In the genomic region with DNA sequence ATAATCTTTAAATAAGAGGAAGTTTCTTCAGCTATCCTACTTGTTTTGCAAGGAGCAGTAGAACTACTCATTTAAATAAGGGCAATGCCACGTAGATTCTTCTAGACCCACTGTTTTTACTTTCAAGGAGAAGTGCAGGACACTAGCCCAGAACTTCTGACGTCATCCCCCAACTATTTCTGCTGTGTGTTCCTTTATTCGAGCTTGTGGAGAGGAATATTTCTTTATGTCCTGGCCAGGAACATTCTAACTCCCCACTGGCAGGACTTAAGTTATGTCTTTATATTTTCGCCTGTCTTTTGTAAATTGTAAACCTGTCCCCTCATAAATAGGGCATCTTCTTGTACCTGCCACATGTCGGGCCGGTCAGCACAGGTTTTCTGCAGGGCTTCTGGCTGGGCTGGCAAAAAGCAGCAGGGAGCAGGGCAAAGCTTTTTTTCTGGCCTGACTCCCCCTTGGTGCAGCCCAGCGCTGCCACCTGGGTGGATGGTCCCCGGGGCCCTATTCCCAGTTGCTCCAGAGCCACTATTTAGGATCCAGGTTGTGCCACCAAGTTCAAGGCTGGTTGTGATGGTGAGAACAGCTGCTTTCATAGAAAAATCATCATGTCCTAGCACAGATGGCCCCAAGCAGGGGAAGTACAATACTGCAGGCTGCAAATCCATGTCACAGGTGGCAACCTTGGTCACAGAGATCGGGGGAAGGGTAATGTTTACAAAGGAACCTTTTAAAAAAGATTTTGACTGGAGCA, we compare ENCODE assay signal across 8 cellular contexts. TPM values are rescaled to one million over a fixed set of nuclear protein-coding genes. Genes with fewer than 3 reads are reported as not detected.
A peak's percentile ranks its signal among the peaks of the same experiment; 100 is the strongest.
DNase-seq lines count a peak whose midpoint lies in the region; ATAC-seq and TF ChIP-seq lines count a peak whose summit lies in the region.

No MANE protein-coding gene starts in this region.

- DNase-seq in CD4-positive, CD25-positive, alpha-beta regulatory T cell: peak in 2 of 3 donors; percentile 13 to 38
- peak; percentile 80 for DNase-seq in NCI-H226
- peak; percentile 38 to 47 for DNase-seq in activated T-cell treated with anti-CD3 and anti-CD28 coated beads, Interleukin-2, amount 50 U/mL, for 48 hours
- peak; percentile 97 for DNase-seq in fibroblast of villous mesenchyme (ENCODE audit: low read depth)
- no peak for DNase-seq in neural crest cell (ENCODE audit: low read depth, low spot score)

- no peaks in the 10 kb centered on the region for H3K9me3 Mint-ChIP-seq in CD4-positive, CD25-positive, alpha-beta regulatory T cell
- no peaks in the 10 kb centered on the region for H3K9me3 Mint-ChIP-seq in neural crest cell

- peaks cover 25 to 55% (median 39%) of the 10 kb centered on the region in 4 donors for H3K4me1 Mint-ChIP-seq in CD4-positive, CD25-positive, alpha-beta regulatory T cell
- peaks cover 71% of the 10 kb centered on the region for H3K4me1 Mint-ChIP-seq in neural crest cell

- ATAC-seq in CD4-positive, CD25-positive, alpha-beta regulatory T cell (ENCODE audit: low read depth in 2 of 2): no peak
- ATAC-seq in GM21717 (IDR thresholded peaks at IDR 0.05; ENCODE audit: unreplicated experiment): peak; percentile 29
- ATAC-seq in GM19324 (IDR thresholded peaks at IDR 0.05; ENCODE audit: low FRiP score, unreplicated experiment): no peak
- no peak for ATAC-seq in GM21367 (IDR thresholded peaks at IDR 0.05; ENCODE audit: unreplicated experiment)

- H3K27ac ChIP-seq in CD4-positive, CD25-positive, alpha-beta regulatory T cell (ENCODE audit: insufficient read depth, low read length, poor library complexity, severe bottlenecking): peak overlapping the region; percentile 83

- H3K36me3 ChIP-seq in CD4-positive, CD25-positive, alpha-beta regulatory T cell (ENCODE audit: control insufficient read depth, insufficient read depth, low read length): no peaks in the 10 kb centered on the region

- TF ChIP-seq CTCF in fibroblast of villous mesenchyme (IDR thresholded peaks at IDR 0.05; ENCODE audit: insufficient read depth, low read depth, low read length) (no peak), neural crest cell (conservative IDR thresholded peaks at IDR 0.05) (no peak)

- H3K27me3 Mint-ChIP-seq in CD4-positive, CD25-positive, alpha-beta regulatory T cell: no peaks in the 10 kb centered on the region
- H3K27me3 Mint-ChIP-seq in neural crest cell (ENCODE audit: low read depth): no peaks in the 10 kb centered on the region

- H3K4me3 ChIP-seq in CD4-positive, CD25-positive, alpha-beta regulatory T cell (ENCODE audit: low read depth, low read length): peak overlapping the region; percentile 96
- peak overlapping the region; percentile 76 for H3K4me3 ChIP-seq in fibroblast of villous mesenchyme (ENCODE audit: low read depth, low read length)

- no peaks in the 10 kb centered on the region for H3K9me3 ChIP-seq in CD4-positive, CD25-positive, alpha-beta regulatory T cell (ENCODE audit: control insufficient read depth in 2 of 2, low read length in 2 of 2)

- H3K27ac Mint-ChIP-seq in CD4-positive, CD25-positive, alpha-beta regulatory T cell: peak overlapping the region; percentile 90 to 98 (median 97)
- H3K27ac Mint-ChIP-seq in neural crest cell (ENCODE audit: unreplicated experiment): peak overlapping the region; percentile 96

- H3K4me3 Mint-ChIP-seq in CD4-positive, CD25-positive, alpha-beta regulatory T cell: peak overlapping the region; percentile 89 to 96 (median 94)
- H3K4me3 Mint-ChIP-seq in neural crest cell: peak overlapping the region; percentile 89

- H3K36me3 Mint-ChIP-seq in CD4-positive, CD25-positive, alpha-beta regulatory T cell: no peaks in the 10 kb centered on the region
- H3K36me3 Mint-ChIP-seq in neural crest cell (ENCODE audit: low read depth): peaks cover 3% of the 10 kb centered on the region

- H3K4me1 ChIP-seq in CD4-positive, CD25-positive, alpha-beta regulatory T cell (ENCODE audit: control insufficient read depth, insufficient read depth, low read length, poor library complexity, severe bottlenecking): peaks cover 55% of the 10 kb centered on the region

- no peaks in the 10 kb centered on the region for H3K27me3 ChIP-seq in CD4-positive, CD25-positive, alpha-beta regulatory T cell (ENCODE audit: control insufficient read depth, insufficient read depth, low read length)

RNA-seq across cellular contexts. Expression of gene MBNL2, which starts 1.8 kb away (rescaled TPM):
- 37.2 TPM for total RNA-seq in CD4-positive, CD25-positive, alpha-beta regulatory T cell
- 10 to 100 TPM; 15.6 to 18.5 (median 16.7) TPM for polyA plus RNA-seq in CD4-positive, CD25-positive, alpha-beta regulatory T cell
- total RNA-seq in fibroblast of villous mesenchyme (70.5 and 120 TPM in 2 replicates), neural crest cell (16.9 and 18.7 TPM in 2 replicates)
